ENCODE assay signal across 26 cellular contexts in genomic region chr11:119344291-119345010, GRCh38. TPM values are rescaled to one million over a fixed set of nuclear protein-coding genes. Genes with fewer than 3 reads are reported as not detected.
"Had no signal": no experiment of that assay in that cellular context is flagged by ENCODE, and none has a peak within 500 bp of the region (broad histone marks: within the 10 kb centered on the region; RNA-seq: fewer than 3 reads in every experiment).

No MANE protein-coding gene starts in this region.

- DNase-seq: activated CD4-positive, alpha-beta T cell treated with anti-CD3 and anti-CD28 coated beads, Interleukin-2, amount 10 ng/mL, durations not matched to agents 24 days and 14 days; activated CD8-positive, alpha-beta T cell treated with anti-CD3 and anti-CD28 coated beads, Interleukin-2, amount 10 ng/mL, durations not matched to agents 7 days and 5 days; activated naive CD4-positive, alpha-beta T cell treated with Interleukin-2 at 50 U/mL for 16 hours; activated naive CD8-positive, alpha-beta T cell treated with anti-CD3 and anti-CD28 coated beads, Interleukin-2, amount 10 ng/mL, durations not matched to agents 7 days and 5 days; activated T-cell treated with anti-CD3 and anti-CD28 coated beads, Interleukin-2, amount 50 U/mL, for 24 hours; amygdala; body of pancreas; effector memory CD8-positive, alpha-beta T cell; mammary epithelial cell; nephron progenitor cell; right cardiac atrium; T-helper 1 cell; T-helper 9 cell; uterus had no signal

- H3K9me3 Mint-ChIP-seq: activated CD4-positive, alpha-beta T cell treated with anti-CD3 and anti-CD28 coated beads, Interleukin-2, amount 10 ng/mL, durations not matched to agents 24 days and 14 days; activated naive CD8-positive, alpha-beta T cell treated with anti-CD3 and anti-CD28 coated beads, Interleukin-2, amount 10 ng/mL, durations not matched to agents 7 days and 5 days; activated T-cell treated with anti-CD3 and anti-CD28 coated beads, Interleukin-2, amount 50 U/mL, for 24 hours; activated T-helper 2 cell treated with anti-CD3 and anti-CD28 coated beads, Interferon-gamma antibody, Interleukin-2, Interleukin-4, amounts not matched to agents 10 μg/mL and 5 μg/mL and 100 μg/mL, durations not matched to agents 14 hours and 24 hours and 36 hours; effector memory CD8-positive, alpha-beta T cell; nephron progenitor cell; stimulated activated naive CD8-positive, alpha-beta T cell treated with anti-CD3 and anti-CD28 coated beads, Interleukin-15, Interleukin-2, amounts not matched to agents 100 ng/mL and 50 ng/mL, for 24 hours had no signal

- H3K4me3 ChIP-seq: body of pancreas, left lung, prostate gland, tibial nerve, uterus had no signal

- H3K27me3 ChIP-seq: body of pancreas, tibial nerve, uterus had no signal

- ATAC-seq: activated CD8-positive, alpha-beta T cell treated with anti-CD3 and anti-CD28 coated beads, Interleukin-2, amount 10 ng/mL, durations not matched to agents 7 days and 5 days; body of pancreas; effector memory CD8-positive, alpha-beta T cell; left lung; right cardiac atrium had no signal

- H3K4me3 Mint-ChIP-seq: activated CD4-positive, alpha-beta T cell treated with anti-CD3 and anti-CD28 coated beads, Interleukin-2, amount 10 ng/mL, durations not matched to agents 24 days and 14 days; activated CD8-positive, alpha-beta T cell treated with anti-CD3 and anti-CD28 coated beads, Interleukin-2, amount 10 ng/mL, durations not matched to agents 7 days and 5 days; activated naive CD8-positive, alpha-beta T cell treated with anti-CD3 and anti-CD28 coated beads, Interleukin-2, amount 10 ng/mL, durations not matched to agents 7 days and 5 days; activated T-cell treated with anti-CD3 and anti-CD28 coated beads, Interleukin-2, amount 50 U/mL, for 24 hours; effector memory CD8-positive, alpha-beta T cell; nephron progenitor cell; stimulated activated naive CD8-positive, alpha-beta T cell treated with anti-CD3 and anti-CD28 coated beads, Interleukin-15, Interleukin-2, amounts not matched to agents 100 ng/mL and 50 ng/mL, for 24 hours had no signal

- H3K27ac Mint-ChIP-seq: activated CD4-positive, alpha-beta T cell treated with anti-CD3 and anti-CD28 coated beads, Interleukin-2, amount 10 ng/mL, durations not matched to agents 24 days and 14 days; activated CD8-positive, alpha-beta T cell treated with anti-CD3 and anti-CD28 coated beads, Interleukin-2, amount 10 ng/mL, durations not matched to agents 7 days and 5 days; activated naive CD8-positive, alpha-beta T cell treated with anti-CD3 and anti-CD28 coated beads, Interleukin-2, amount 10 ng/mL, durations not matched to agents 7 days and 5 days; activated T-cell treated with anti-CD3 and anti-CD28 coated beads, Interleukin-2, amount 50 U/mL, for 24 hours; activated T-helper 2 cell treated with anti-CD3 and anti-CD28 coated beads, Interferon-gamma antibody, Interleukin-2, Interleukin-4, amounts not matched to agents 10 μg/mL and 5 μg/mL and 100 μg/mL, durations not matched to agents 14 hours and 24 hours and 36 hours; effector memory CD8-positive, alpha-beta T cell; nephron progenitor cell; stimulated activated naive CD8-positive, alpha-beta T cell treated with anti-CD3 and anti-CD28 coated beads, Interleukin-15, Interleukin-2, amounts not matched to agents 100 ng/mL and 50 ng/mL, for 24 hours had no signal

- H3K9me3 ChIP-seq: body of pancreas, left lung, prostate gland, tibial nerve, uterus had no signal

- H3K36me3 ChIP-seq: left lung, prostate gland, tibial nerve, uterus had no signal

- H3K36me3 Mint-ChIP-seq: activated naive CD8-positive, alpha-beta T cell treated with anti-CD3 and anti-CD28 coated beads, Interleukin-2, amount 10 ng/mL, durations not matched to agents 7 days and 5 days had no signal

- H3K27ac ChIP-seq: body of pancreas, epithelial cell of prostate, left lung, prostate gland, tibial nerve, uterus had no signal

RNA-seq across cellular contexts. Expression of gene MFRP, which starts 2.1 kb away (rescaled TPM):
- total RNA-seq: activated CD4-positive, alpha-beta T cell treated with anti-CD3 and anti-CD28 coated beads, Interleukin-2, amount 10 ng/mL, durations not matched to agents 24 days and 14 days; activated CD8-positive, alpha-beta T cell treated with anti-CD3 and anti-CD28 coated beads, Interleukin-2, amount 10 ng/mL, durations not matched to agents 7 days and 5 days; activated naive CD8-positive, alpha-beta T cell treated with anti-CD3 and anti-CD28 coated beads, Interleukin-2, amount 10 ng/mL, durations not matched to agents 7 days and 5 days; activated T-helper 2 cell treated with anti-CD3 and anti-CD28 coated beads, Interferon-gamma antibody, Interleukin-2, Interleukin-4, amounts not matched to agents 10 μg/mL and 5 μg/mL and 100 μg/mL, durations not matched to agents 14 hours and 24 hours and 36 hours; cardiac septum; dermis microvascular lymphatic vessel endothelial cell; frontal cortex; left lung; mammary epithelial cell; osteocyte; prostate gland; skeletal muscle tissue had no signal
- polyA plus RNA-seq: keratinocyte, mammary epithelial cell had no signal

RNA-seq across cellular contexts. Expression of gene C1QTNF5, which starts 3.8 kb away (rescaled TPM):
- total RNA-seq: activated CD4-positive, alpha-beta T cell treated with anti-CD3 and anti-CD28 coated beads, Interleukin-2, amount 10 ng/mL, durations not matched to agents 24 days and 14 days; activated CD8-positive, alpha-beta T cell treated with anti-CD3 and anti-CD28 coated beads, Interleukin-2, amount 10 ng/mL, durations not matched to agents 7 days and 5 days; activated naive CD8-positive, alpha-beta T cell treated with anti-CD3 and anti-CD28 coated beads, Interleukin-2, amount 10 ng/mL, durations not matched to agents 7 days and 5 days; activated T-helper 2 cell treated with anti-CD3 and anti-CD28 coated beads, Interferon-gamma antibody, Interleukin-2, Interleukin-4, amounts not matched to agents 10 μg/mL and 5 μg/mL and 100 μg/mL, durations not matched to agents 14 hours and 24 hours and 36 hours had no signal
- polyA plus RNA-seq: keratinocyte had no signal
